In genomic region chr2:135052997-135053474, GRCh38 we compare ENCODE assay signal across 9 cellular contexts. TPM values are rescaled to one million over a fixed set of nuclear protein-coding genes. Genes with fewer than 3 reads are reported as not detected.
DNase-seq lines count a peak whose midpoint lies in the region; ATAC-seq and TF ChIP-seq lines count a peak whose summit lies in the region.
"Had no signal": no experiment of that assay in that cellular context is flagged by ENCODE, and none has a peak within 500 bp of the region (broad histone marks: within the 10 kb centered on the region; RNA-seq: fewer than 3 reads in every experiment).

No MANE protein-coding gene starts in this region.

- intact Hi-C loops in mucosa of descending colon (cut with DNase I, micrococcal nuclease): no loop called here

- H3K36me3 Mint-ChIP-seq in central memory CD8-positive, alpha-beta T cell (ENCODE audit: insufficient read depth): peaks cover 17% of the 10 kb centered on the region

- H3K4me3 ChIP-seq in RWPE2 (ENCODE audit: severe bottlenecking) (peak overlapping the region; percentile 78), mucosa of descending colon (peak overlapping the region; percentile 76), thoracic aorta (peak overlapping the region; percentile 82)

- ATAC-seq in GM18498 (IDR thresholded peaks at IDR 0.05; ENCODE audit: unreplicated experiment): peak; percentile 41
- peak; percentile 51 for ATAC-seq in HG02642 (IDR thresholded peaks at IDR 0.05; ENCODE audit: poor library complexity, unreplicated experiment)
- ATAC-seq in RWPE2 (ENCODE audit: low read depth): 0 out of 3 replicates have a peak, but pooled peaks have one; percentile 3
- peak; percentile 6 for ATAC-seq in central memory CD8-positive, alpha-beta T cell (replicated peaks; ENCODE audit: extremely low read depth, poor library complexity, severe bottlenecking)
- peak; percentile 4 for ATAC-seq in mucosa of descending colon
- ATAC-seq in thoracic aorta (ENCODE audit: insufficient number of reproducible peaks, low FRiP score, low read depth): no peak
- ATAC-seq in HG03097 (IDR thresholded peaks at IDR 0.05; ENCODE audit: low FRiP score, unreplicated experiment): no peak

- H3K27me3 ChIP-seq in RWPE2 (ENCODE audit: insufficient read depth, poor library complexity, severe bottlenecking): no peaks in the 10 kb centered on the region
- no peaks in the 10 kb centered on the region for H3K27me3 ChIP-seq in thoracic aorta (replicated peaks; ENCODE audit: insufficient read depth)

- DNase-seq in RWPE2 (ENCODE audit: low spot score) (no peak), mucosa of descending colon (peak in 2 of 3 donors; percentile 25 to 40), thoracic aorta (ENCODE audit: low spot score) (no peak), midbrain (lab: John Stamatoyannopoulos, UW) (no peak)
- DNase-seq in central memory CD8-positive, alpha-beta T cell (ENCODE audit: low spot score in 2 of 2): peak in 1 of 2 donors; percentile 14

- H3K4me3 Mint-ChIP-seq in central memory CD8-positive, alpha-beta T cell: peak overlapping the region; percentile 94

- H3K4me1 ChIP-seq in RWPE2 (ENCODE audit: insufficient read depth, poor library complexity, severe bottlenecking) (peaks cover 44% of the 10 kb centered on the region), mucosa of descending colon (ENCODE audit: low read depth) (peaks cover 13% of the 10 kb centered on the region), thoracic aorta (ENCODE audit: control insufficient read depth in 1 of 2, low read depth in 2 of 2) (peaks cover 16 to 52% of the 10 kb centered on the region in 2 donors)

- peaks cover 27% of the 10 kb centered on the region for H3K4me1 Mint-ChIP-seq in central memory CD8-positive, alpha-beta T cell

- H3K9me3 ChIP-seq in RWPE2 (ENCODE audit: severe bottlenecking) (no peaks in the 10 kb centered on the region), mucosa of descending colon (no peaks in the 10 kb centered on the region), thoracic aorta (no peaks in the 10 kb centered on the region)

- H3K27ac ChIP-seq in RWPE2 (ENCODE audit: poor library complexity, severe bottlenecking) (peak overlapping the region; percentile 63), thoracic aorta (peak overlapping the region; percentile 93)

- no peaks in the 10 kb centered on the region for H3K9me3 Mint-ChIP-seq in central memory CD8-positive, alpha-beta T cell

- H3K27ac Mint-ChIP-seq in central memory CD8-positive, alpha-beta T cell (ENCODE audit: low read depth): peak overlapping the region; percentile 100

- TF ChIP-seq CTCF in RWPE2 (IDR thresholded peaks at IDR 0.05; ENCODE audit: poor library complexity, severe bottlenecking): no peak
- TF ChIP-seq CTCF in mucosa of descending colon (IDR thresholded peaks at IDR 0.05): no peak
- no peak for TF ChIP-seq CTCF in thoracic aorta (IDR thresholded peaks at IDR 0.05)

- H3K27me3 Mint-ChIP-seq in central memory CD8-positive, alpha-beta T cell: no peaks in the 10 kb centered on the region

- H3K36me3 ChIP-seq in RWPE2 (ENCODE audit: low read depth) (peaks cover 47% of the 10 kb centered on the region), mucosa of descending colon (ENCODE audit: low read depth) (no peaks in the 10 kb centered on the region), thoracic aorta (no peaks in the 10 kb centered on the region)

RNA-seq across cellular contexts. Expression of gene RAB3GAP1, which starts 0.9 kb away (rescaled TPM):
- total RNA-seq in mucosa of descending colon (10 to 100 TPM; 37.5 to 60.1 (median 43.0) TPM), thoracic aorta (10 to 100 TPM; 56.0 to 69.4 TPM)

RNA-seq across cellular contexts. Expression of gene MAP3K19, which starts 5.8 kb away (rescaled TPM):
- total RNA-seq in mucosa of descending colon: not detected
- not detected for total RNA-seq in thoracic aorta
- total RNA-seq: activated CD8-positive, alpha-beta memory T cell treated with anti-CD3 and anti-CD28 coated beads for 36 hours had no signal

Comparison
In these comparisons a context has a peak if more than half of its experiments do, and no peak if none do; other contexts are left out.
1. ATAC-seq: peak in GM18498 (single experiment), HG02642 (single experiment), RWPE2 (single experiment), central memory CD8-positive, alpha-beta T cell (single experiment) and mucosa of descending colon (single experiment); none in thoracic aorta (single experiment) and HG03097 (single experiment).
2. DNase-seq: peak in mucosa of descending colon (2 of 3); none in RWPE2 (single experiment), thoracic aorta (single experiment) and midbrain (single experiment).
3. Peak in every context shown above with its lines, with median percentiles within 50 percentile points of each other: H3K4me3 ChIP-seq.